In genomic region chr15:65300924-65301441, GRCh38 we compare ENCODE assay signal across 3 cellular contexts.
TF ChIP-seq lines count a peak whose summit lies in the region.

No MANE protein-coding gene starts in this region.

TF ChIP-seq in HepG2, 621 proteins besides CTCF, POLR2A, EP300 and RAD21:
- TF ChIP-seq PATZ1 (CRISPR knock-in tag; IDR thresholded peaks at IDR 0.05), result no peak
- TF ChIP-seq ZFP91 (CRISPR knock-in tag; IDR thresholded peaks at IDR 0.05; ENCODE audit: borderline replicate concordance), result 0 out of 2 replicates have a peak, but pooled peaks have one; percentile 17
- TF ChIP-seq ZNF331 (CRISPR knock-in tag; IDR thresholded peaks at IDR 0.05), result no peak
- TF ChIP-seq KDM1A (CRISPR knock-in tag; IDR thresholded peaks at IDR 0.05), result no peak
- TF ChIP-seq NFYC (CRISPR knock-in tag; IDR thresholded peaks at IDR 0.05), result no peak
- 0 out of 2 replicates have a peak, but pooled peaks have one; percentile 28 for TF ChIP-seq ZNF687 (CRISPR knock-in tag; IDR thresholded peaks at IDR 0.05)
- no peak for TF ChIP-seq ZBTB1 (CRISPR knock-in tag; IDR thresholded peaks at IDR 0.05; ENCODE audit: borderline replicate concordance)
- no peak for TF ChIP-seq ZMYM2 (CRISPR knock-in tag; IDR thresholded peaks at IDR 0.05)

TF ChIP-seq in WTC11, 78 proteins besides CTCF, POLR2A, EP300 and RAD21:
- TF ChIP-seq ZSCAN18 (CRISPR knock-in tag; IDR thresholded peaks at IDR 0.05) (no peak), RELA (CRISPR knock-in tag; IDR thresholded peaks at IDR 0.05; ENCODE audit: borderline replicate concordance) (0 out of 2 replicates have a peak, but pooled peaks have one; percentile 45), ZNF416 (CRISPR knock-in tag; IDR thresholded peaks at IDR 0.05) (no peak), HMGXB4 (CRISPR knock-in tag; IDR thresholded peaks at IDR 0.05) (no peak), PRDM15 (CRISPR knock-in tag; IDR thresholded peaks at IDR 0.05) (peak; percentile 62; the same call in 1 of the 2 replicates)

TF ChIP-seq in SK-N-SH, 30 proteins besides CTCF, POLR2A, EP300 and RAD21:
- no peak for TF ChIP-seq MXI1 (IDR thresholded peaks at IDR 0.05; ENCODE audit: low read depth, low read length)
- TF ChIP-seq EZH2phosphoT487 (IDR thresholded peaks at IDR 0.05; ENCODE audit: borderline replicate concordance, low read depth), result no peak
- no peak for TF ChIP-seq MAX (IDR thresholded peaks at IDR 0.05; ENCODE audit: low read depth)
- TF ChIP-seq RFX5 (IDR thresholded peaks at IDR 0.05; ENCODE audit: low read length), result no peak
- TF ChIP-seq TAF1 (IDR thresholded peaks at IDR 0.05; ENCODE audit: borderline replicate concordance, low read depth, low read length), result no peak
- TF ChIP-seq FOXJ3 (CRISPR knock-in tag; IDR thresholded peaks at IDR 0.05), result no peak
- no peak for TF ChIP-seq RXRA (IDR thresholded peaks at IDR 0.05; ENCODE audit: borderline replicate concordance, low read depth)
- no peak for TF ChIP-seq ELF1 (IDR thresholded peaks at IDR 0.05)
- TF ChIP-seq GABPA (IDR thresholded peaks at IDR 0.05; ENCODE audit: low read depth), result no peak
- no peak for TF ChIP-seq FOXM1 (IDR thresholded peaks at IDR 0.05; ENCODE audit: low read depth)
- TF ChIP-seq GATA2 (CRISPR knock-in tag; IDR thresholded peaks at IDR 0.05), result no peak
- no peak for TF ChIP-seq REST (IDR thresholded peaks at IDR 0.05; ENCODE audit: low read depth, low read length)
- no peak for TF ChIP-seq POLR2AphosphoS5 (IDR thresholded peaks at IDR 0.05; ENCODE audit: low read depth, low read length)
- TF ChIP-seq USF2 (IDR thresholded peaks at IDR 0.05; ENCODE audit: borderline replicate concordance, low read depth, low read length), result no peak
- no peak for TF ChIP-seq MEF2A (IDR thresholded peaks at IDR 0.05; ENCODE audit: borderline replicate concordance, low read depth)
- TF ChIP-seq JUND (IDR thresholded peaks at IDR 0.05), result no peak
- no peak for TF ChIP-seq RCOR1 (IDR thresholded peaks at IDR 0.05; ENCODE audit: low read length)
- TF ChIP-seq NFIC (IDR thresholded peaks at IDR 0.05; ENCODE audit: borderline replicate concordance), result no peak
- no peak for TF ChIP-seq TCF12 (IDR thresholded peaks at IDR 0.05)
- no peak for TF ChIP-seq TEAD4 (IDR thresholded peaks at IDR 0.05; ENCODE audit: borderline replicate concordance, insufficient read depth)
